ENCODE assay signal across 22 cellular contexts in genomic region chr10:27437775-27438174, GRCh38.
"Had no signal": no experiment of that assay in that cellular context is flagged by ENCODE, and none has a peak within 500 bp of the region (broad histone marks: within the 10 kb centered on the region; RNA-seq: fewer than 3 reads in every experiment).

No MANE protein-coding gene starts in this region.

- H3K9me3 ChIP-seq: adrenal gland, Peyer's patch, SJSA1 had no signal

- H3K4me3 ChIP-seq: adrenal gland, Peyer's patch, SJSA1 had no signal

- H3K27me3 ChIP-seq: adrenal gland, Peyer's patch, SJSA1 had no signal

- H3K4me1 ChIP-seq: adrenal gland, Peyer's patch, SJSA1 had no signal

- ATAC-seq: activated CD8-positive, alpha-beta T cell treated with anti-CD3 and anti-CD28 coated beads, Interleukin-2, amount 10 ng/mL, durations not matched to agents 7 days and 5 days; WTC11 had no signal

- H3K36me3 ChIP-seq: adrenal gland, Peyer's patch, SJSA1 had no signal

- DNase-seq: activated CD4-positive, alpha-beta T cell treated with anti-CD3 and anti-CD28 coated beads for 48 hours; activated CD4-positive, alpha-beta T cell treated with anti-CD3 and anti-CD28 coated beads, Interleukin-2, amount 50 U/mL, for 4 hours; activated CD4-positive, CD25-positive, alpha-beta regulatory T cell treated with anti-CD3 and anti-CD28 coated beads, Interleukin-2, amount 50 U/mL, for 72 hours; activated CD8-positive, alpha-beta memory T cell treated with anti-CD3 and anti-CD28 coated beads, Interleukin-2, amount 50 U/mL, for 48 hours; activated CD8-positive, alpha-beta T cell treated with anti-CD3 and anti-CD28 coated beads, Interleukin-2, amount 10 ng/mL, durations not matched to agents 7 days and 5 days; activated naive CD4-positive, alpha-beta T cell treated with anti-CD3 and anti-CD28 coated beads, Interleukin-2, amount 50 U/mL, for 16 hours; activated naive CD8-positive, alpha-beta T cell treated with anti-CD3 and anti-CD28 coated beads, Interleukin-2, amount 10 ng/mL, durations not matched to agents 7 days and 5 days; activated T-cell treated with anti-CD3 and anti-CD28 coated beads, Interleukin-2, amount 50 U/mL, for 1 hour; adrenal gland; anterior cingulate cortex; cerebellar nuclear complex; MM.1S; NCI-H1105; NCI-H1436 treated with DMSO at 0.1 percent for 48 hours; NCI-H187; NCI-H2081; NCI-H510A treated with DMSO at 0.1 percent for 48 hours; NCI-H69; Peyer's patch; SHP77 had no signal

- H3K27ac ChIP-seq: adrenal gland, Peyer's patch, SJSA1 had no signal
